Comparison of ENCODE assay signal across 9 cellular contexts in genomic region chrX:135707880-135708279, GRCh38. TPM values are rescaled to one million over a fixed set of nuclear protein-coding genes. Genes with fewer than 3 reads are reported as not detected.
A peak's percentile ranks its signal among the peaks of the same experiment; 100 is the strongest.
DNase-seq lines count a peak whose midpoint lies in the region; ATAC-seq and TF ChIP-seq lines count a peak whose summit lies in the region.
"Had no signal": no experiment of that assay in that cellular context is flagged by ENCODE, and none has a peak within 500 bp of the region (broad histone marks: within the 10 kb centered on the region; RNA-seq: fewer than 3 reads in every experiment).

No MANE protein-coding gene starts in this region.

- H3K36me3 Mint-ChIP-seq in natural killer cell treated with Interleukin-12 subunit alpha and Interleukin-12 subunit beta and Interleukin-15 and Interleukin-18, amount 100 ng/mL, for 72 hours = no peaks in the 10 kb centered on the region

- no peak overlapping the region for H3K27ac ChIP-seq in SU-DHL-6 (ENCODE audit: low read depth, low read length)

- H3K27me3 ChIP-seq in SU-DHL-6 (ENCODE audit: low read length) = no peaks in the 10 kb centered on the region

- no peaks in the 10 kb centered on the region for H3K9me2 ChIP-seq in SU-DHL-6 (replicated peaks; ENCODE audit: insufficient read depth, low read length)

- DNase-seq in G401 (ENCODE audit: low spot score) (peak; percentile 12), kidney tubule cell (ENCODE audit: low spot score) (peak; percentile 11), C1 segment of cervical spinal cord (lab: John Stamatoyannopoulos, UW) (no peak), NCI-H187 (lab: John Stamatoyannopoulos, UW) (no peak), NCI-H128 (lab: John Stamatoyannopoulos, UW; ENCODE audit: unreplicated experiment) (no peak)
- no peak for DNase-seq in natural killer cell treated with Interleukin-12 subunit alpha and Interleukin-12 subunit beta and Interleukin-15 and Interleukin-18, amount 100 ng/mL, for 72 hours (ENCODE audit: low spot score)

- in situ Hi-C loops in G401 (cut with HindIII; ENCODE audit: low sequenced_read_pairs) = no loop called here

- H3K36me3 ChIP-seq in SU-DHL-6 (ENCODE audit: low read length) = no peaks in the 10 kb centered on the region

- no peaks in the 10 kb centered on the region for H3K9me3 ChIP-seq in SU-DHL-6 (ENCODE audit: insufficient read depth, low read length)

- H3K9ac ChIP-seq in SU-DHL-6 (ENCODE audit: low read length) = no peak overlapping the region

- no peak overlapping the region for H3K4me3 ChIP-seq in SU-DHL-6 (ENCODE audit: insufficient read depth, low read length, poor library complexity, severe bottlenecking)

- no peaks in the 10 kb centered on the region for H3K79me2 ChIP-seq in SU-DHL-6 (ENCODE audit: insufficient read depth, low read length)

- no peaks in the 10 kb centered on the region for H3K9me3 Mint-ChIP-seq in natural killer cell treated with Interleukin-12 subunit alpha and Interleukin-12 subunit beta and Interleukin-15 and Interleukin-18, amount 100 ng/mL, for 72 hours

- no peaks in the 10 kb centered on the region for H3K4me1 Mint-ChIP-seq in natural killer cell treated with Interleukin-12 subunit alpha and Interleukin-12 subunit beta and Interleukin-15 and Interleukin-18, amount 100 ng/mL, for 72 hours (ENCODE audit: low read depth in 2 of 2)

- H3F3A ChIP-seq in SU-DHL-6 (ENCODE audit: insufficient read depth) = no peaks in the 10 kb centered on the region

- TF ChIP-seq CTCF in SU-DHL-6 (IDR thresholded peaks at IDR 0.05; ENCODE audit: insufficient read depth, low read length, poor library complexity, severe bottlenecking) = peak; percentile 20

- peak; percentile 77 for ATAC-seq in HG03354 (IDR thresholded peaks at IDR 0.05; ENCODE audit: poor library complexity, severe bottlenecking, unreplicated experiment)
- ATAC-seq in natural killer cell treated with Interleukin-12 subunit alpha and Interleukin-12 subunit beta and Interleukin-15 and Interleukin-18, amount 100 ng/mL, for 72 hours = no peak

- no peak overlapping the region for H3K4me3 Mint-ChIP-seq in natural killer cell treated with Interleukin-12 subunit alpha and Interleukin-12 subunit beta and Interleukin-15 and Interleukin-18, amount 100 ng/mL, for 72 hours

- H2AFZ ChIP-seq in SU-DHL-6 (ENCODE audit: low read depth, low read length, severe bottlenecking) = no peak overlapping the region

- no peak overlapping the region for H3K27ac Mint-ChIP-seq in natural killer cell treated with Interleukin-12 subunit alpha and Interleukin-12 subunit beta and Interleukin-15 and Interleukin-18, amount 100 ng/mL, for 72 hours

- H3K4me2 ChIP-seq in SU-DHL-6 (ENCODE audit: low read depth, low read length, poor library complexity, severe bottlenecking) = no peak overlapping the region

- peaks cover 0 to 2% of the 10 kb centered on the region in 2 donors for H3K27me3 Mint-ChIP-seq in natural killer cell treated with Interleukin-12 subunit alpha and Interleukin-12 subunit beta and Interleukin-15 and Interleukin-18, amount 100 ng/mL, for 72 hours

- H4K20me1 ChIP-seq in SU-DHL-6 (ENCODE audit: low read depth, low read length) = no peaks in the 10 kb centered on the region

RNA-seq across cellular contexts. Expression of gene CT45A1, which starts 5.6 kb away (rescaled TPM):
- not detected in 2 replicates for total RNA-seq in G401 (2014; rRNA removed; shearing (Covaris generic))
- total RNA-seq in natural killer cell treated with Interleukin-12 subunit alpha and Interleukin-12 subunit beta and Interleukin-15 and Interleukin-18, amount 100 ng/mL, for 72 hours = not detected
- total RNA-seq: fibroblast of lung had no signal

Comparison
In these comparisons a context has a peak if more than half of its experiments do, and no peak if none do; other contexts are left out.
1. DNase-seq: peak in G401 (single experiment) and kidney tubule cell (single experiment); none in C1 segment of cervical spinal cord (0 of 14), NCI-H187 (0 of 2), NCI-H128 (single experiment) and natural killer cell treated with Interleukin-12 subunit alpha and Interleukin-12 subunit beta and Interleukin-15 and Interleukin-18, amount 100 ng/mL, for 72 hours (single experiment).